In genomic region chr6:7887278-7887991, GRCh38 we compare ENCODE assay signal across 1 cellular context.
TF ChIP-seq lines count a peak whose summit lies in the region.

No MANE protein-coding gene starts in this region.

TF ChIP-seq in GM12878, 131 proteins besides CTCF, POLR2A, EP300 and RAD21 (continued from another document):
- TF ChIP-seq CEBPZ (IDR thresholded peaks at IDR 0.05; ENCODE audit: low read depth, low read length) (no peak), POLR2AphosphoS5 (IDR thresholded peaks at IDR 0.05; ENCODE audit: low read length) (peak; percentile 31; the same call in 1 of the 2 replicates), MEF2A (IDR thresholded peaks at IDR 0.05; ENCODE audit: insufficient read depth, low read depth, low read length) (no peak), HDGF (IDR thresholded peaks at IDR 0.05) (no peak)
